ENCODE assay signal across 19 cellular contexts in the genomic region with DNA sequence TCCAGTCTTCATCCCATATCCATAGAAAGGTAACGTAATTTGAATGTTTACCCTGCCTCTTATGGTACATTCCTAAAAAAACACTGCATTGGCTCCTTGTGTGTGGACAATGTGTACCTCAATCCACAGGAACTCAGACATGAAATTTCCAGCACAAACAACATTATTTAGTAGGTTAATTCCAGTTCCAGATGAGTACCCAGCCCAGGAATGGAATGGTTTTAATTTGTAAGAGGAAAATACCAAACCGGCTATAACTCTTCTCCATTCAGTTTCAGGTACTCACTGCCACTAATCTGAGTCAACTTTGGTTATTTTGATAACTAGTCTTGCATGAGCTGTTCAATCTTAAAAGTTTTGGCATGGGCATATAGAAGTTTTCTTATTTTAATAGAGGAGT. TPM values are rescaled to one million over a fixed set of nuclear protein-coding genes. Genes with fewer than 3 reads are reported as not detected.
DNase-seq lines count a peak whose midpoint lies in the region; ATAC-seq and TF ChIP-seq lines count a peak whose summit lies in the region.
"Had no signal": no experiment of that assay in that cellular context is flagged by ENCODE, and none has a peak within 500 bp of the region (broad histone marks: within the 10 kb centered on the region; RNA-seq: fewer than 3 reads in every experiment).

No MANE protein-coding gene starts in this region.

- DNase-seq in IMR-90: peak; percentile 1
- DNase-seq in amniotic epithelial cell (ENCODE audit: low read depth): peak; percentile 42
- DNase-seq in epithelial cell of proximal tubule (ENCODE audit: low read depth): peak; percentile 20
- DNase-seq in GF-D8 (lab: John Stamatoyannopoulos, UW): no peak
- DNase-seq in upper lobe of left lung: no peak
- no peak for DNase-seq in NCI-H1048 (lab: John Stamatoyannopoulos, UW)
- DNase-seq: DMS79 treated with DMSO at 0.1 percent for 48 hours, KBM-7, MV-4-11, NCI-H1417, NCI-H187, NCI-H2227 treated with DMSO at 0.1 percent for 48 hours, NCI-H524 treated with DMSO at 0.1 percent for 48 hours had no signal

- no peak overlapping the region for H3K18ac ChIP-seq in IMR-90 (ENCODE audit: low read depth, low read length)

- H3K4ac ChIP-seq in IMR-90 (ENCODE audit: low read depth, low read length): no peak overlapping the region

- no TSS peak for BruUV-seq in IMR-90 (replicated peaks; lab: Mats Ljungman, UMichigan)

- TF ChIP-seq RAD21 in IMR-90 (IDR thresholded peaks at IDR 0.05; ENCODE audit: low read length): no peak

- no peak overlapping the region for H3K23ac ChIP-seq in IMR-90 (ENCODE audit: low read depth, low read length)

- CTCF ChIA-PET in IMR-90 (lab: Yijun Ruan, JAX): interaction anchor here (1.2 kb wide), 1 partner anchor 51 kb away, joined by 3 read pairs; no protein-coding TSS in a partner anchor

- no peak overlapping the region for H4K91ac ChIP-seq in IMR-90 (ENCODE audit: insufficient read depth, low read depth, low read length)

- TF ChIP-seq POLR2A in IMR-90 (IDR thresholded peaks at IDR 0.05; ENCODE audit: low read depth, low read length): no peak
- TF ChIP-seq POLR2A in upper lobe of left lung (IDR thresholded peaks at IDR 0.05): no peak

- dilution Hi-C loops in IMR-90 (cut with HindIII; ENCODE audit: low sequenced_read_pairs, unreplicated experiment): no loop called here

- H2AK9ac ChIP-seq in IMR-90 (replicated peaks; ENCODE audit: low read depth, low read length, poor library complexity): no peak overlapping the region

- no peak overlapping the region for H4K8ac ChIP-seq in IMR-90 (ENCODE audit: low read depth in 2 of 2, low read length in 2 of 2)

- H3K79me1 ChIP-seq in IMR-90 (ENCODE audit: low read depth in 1 of 2, low read length in 2 of 2): no peaks in the 10 kb centered on the region

- H2BK120ac ChIP-seq in IMR-90 (ENCODE audit: low read depth, low read length): no peak overlapping the region

- no peak overlapping the region for H3K56ac ChIP-seq in IMR-90 (ENCODE audit: extremely low read depth, insufficient read depth, low read length)

- intact Hi-C loops in IMR-90 (cut with micrococcal nuclease): no loop called here

- H2AFZ ChIP-seq in IMR-90 (replicated peaks; ENCODE audit: low read length, poor library complexity): no peak overlapping the region

- no peak overlapping the region for H2BK5ac ChIP-seq in IMR-90 (ENCODE audit: low read depth, low read length, poor library complexity, severe bottlenecking)

- no peaks in the 10 kb centered on the region for H4K20me1 ChIP-seq in IMR-90 (ENCODE audit: insufficient read depth, low read length)

- no peak overlapping the region for H3K14ac ChIP-seq in IMR-90 (replicated peaks; ENCODE audit: low read depth, low read length)

- in situ Hi-C loops in IMR-90 (cut with MboI; ENCODE audit: low sequenced_read_pairs): no loop called here

- TF ChIP-seq EP300 in upper lobe of left lung (IDR thresholded peaks at IDR 0.05): no peak

- no peaks in the 10 kb centered on the region for H3K9me1 ChIP-seq in IMR-90 (ENCODE audit: insufficient read depth, low read length)

- no peak overlapping the region for H2AK5ac ChIP-seq in IMR-90 (ENCODE audit: low read depth, low read length)

- H3K4me1 ChIP-seq in IMR-90 (ENCODE audit: control insufficient read depth, insufficient read depth, low read length) (no peaks in the 10 kb centered on the region), skeletal muscle satellite cell (ENCODE audit: control insufficient read depth, insufficient read depth, low read length) (peaks cover 24% of the 10 kb centered on the region), upper lobe of left lung (no peaks in the 10 kb centered on the region)

- POLR2A ChIA-PET in IMR-90 (lab: Charles Lee; ENCODE audit: unreplicated experiment): no interaction called here

- H3K9me3 ChIP-seq in IMR-90 (ENCODE audit: control insufficient read depth, insufficient read depth, low read length) (no peaks in the 10 kb centered on the region), skeletal muscle satellite cell (replicated peaks; ENCODE audit: low read length) (no peaks in the 10 kb centered on the region), upper lobe of left lung (no peaks in the 10 kb centered on the region)

- H4K5ac ChIP-seq in IMR-90 (ENCODE audit: low read depth, low read length): no peak overlapping the region

- H3K9ac ChIP-seq in IMR-90 (ENCODE audit: low read depth, low read length): no peak overlapping the region
- no peak overlapping the region for H3K9ac ChIP-seq in skeletal muscle satellite cell (ENCODE audit: low read depth, low read length)

- H3K27me3 ChIP-seq in IMR-90 (ENCODE audit: control insufficient read depth, insufficient read depth, low read length): no peaks in the 10 kb centered on the region
- H3K27me3 ChIP-seq in skeletal muscle satellite cell (ENCODE audit: control insufficient read depth, insufficient read depth, low read length): no peaks in the 10 kb centered on the region
- no peaks in the 10 kb centered on the region for H3K27me3 ChIP-seq in upper lobe of left lung

- no peak for ATAC-seq in IMR-90 (ENCODE audit: low read depth)
- no peak for ATAC-seq in upper lobe of left lung (ENCODE audit: low FRiP score in 2 of 2)
- ATAC-seq: Panc1, Right ventricle myocardium inferior had no signal

- H2BK15ac ChIP-seq in IMR-90 (ENCODE audit: low read depth, low read length): no peak overlapping the region

- H3K36me3 ChIP-seq in IMR-90 (ENCODE audit: control insufficient read depth, insufficient read depth, low read length) (no peaks in the 10 kb centered on the region), skeletal muscle satellite cell (ENCODE audit: insufficient read depth, low read length) (no peaks in the 10 kb centered on the region), upper lobe of left lung (no peaks in the 10 kb centered on the region)

- no peak overlapping the region for H3K4me2 ChIP-seq in IMR-90 (ENCODE audit: low read depth, low read length)
- H3K4me2 ChIP-seq in skeletal muscle satellite cell (ENCODE audit: low read length): peak overlapping the region; percentile 6

- H3K27ac ChIP-seq in IMR-90 (ENCODE audit: insufficient read depth, low read length) (no peak overlapping the region), upper lobe of left lung (no peak overlapping the region)
- H3K27ac ChIP-seq: C4-2B had no signal

- H3K4me3 ChIP-seq in IMR-90 (ENCODE audit: insufficient read depth, low read depth, low read length) (no peak overlapping the region), epithelial cell of proximal tubule (ENCODE audit: low read depth, low read length) (no peak overlapping the region), skeletal muscle satellite cell (ENCODE audit: low read length) (no peak overlapping the region), upper lobe of left lung (no peak overlapping the region)

- H2BK20ac ChIP-seq in IMR-90 (ENCODE audit: low read depth, low read length): no peak overlapping the region

- TF ChIP-seq CTCF in IMR-90 (conservative IDR thresholded peaks at IDR 0.05; ENCODE audit: low read depth, low read length) (no peak), epithelial cell of proximal tubule (conservative IDR thresholded peaks at IDR 0.05; ENCODE audit: low read depth, low read length) (no peak), upper lobe of left lung (IDR thresholded peaks at IDR 0.05) (no peak)

- WGBS in IMR-90 (ENCODE audit: extremely low coverage in 2 of 2, insufficient read length in 1 of 2), 2 experiments: no CpG with 5 or more reads among the region's 2 CpGs
- 79 to 80% methylated on average over 2 of the region's 2 CpGs for WGBS in upper lobe of left lung, 2 donors

TF ChIP-seq in IMR-90, 13 proteins besides CTCF, POLR2A, EP300 and RAD21 (continues in another document):
- TF ChIP-seq RCOR1 (IDR thresholded peaks at IDR 0.05; ENCODE audit: insufficient replicate concordance, low read length) (no peak), NFE2L2 (IDR thresholded peaks at IDR 0.05; ENCODE audit: low read depth, low read length) (no peak), MXI1 (IDR thresholded peaks at IDR 0.05; ENCODE audit: borderline replicate concordance, low read depth, low read length) (no peak), SMC3 (IDR thresholded peaks at IDR 0.05; ENCODE audit: low read depth, low read length) (no peak), RFX5 (IDR thresholded peaks at IDR 0.05; ENCODE audit: low read depth, low read length) (no peak), MAZ (IDR thresholded peaks at IDR 0.05; ENCODE audit: borderline replicate concordance, low read depth, low read length) (no peak), FOS (IDR thresholded peaks at IDR 0.05; ENCODE audit: low read depth, low read length) (no peak), CHD1 (IDR thresholded peaks at IDR 0.05; ENCODE audit: low read depth, low read length) (no peak)
- TF ChIP-seq, protein P1, sequence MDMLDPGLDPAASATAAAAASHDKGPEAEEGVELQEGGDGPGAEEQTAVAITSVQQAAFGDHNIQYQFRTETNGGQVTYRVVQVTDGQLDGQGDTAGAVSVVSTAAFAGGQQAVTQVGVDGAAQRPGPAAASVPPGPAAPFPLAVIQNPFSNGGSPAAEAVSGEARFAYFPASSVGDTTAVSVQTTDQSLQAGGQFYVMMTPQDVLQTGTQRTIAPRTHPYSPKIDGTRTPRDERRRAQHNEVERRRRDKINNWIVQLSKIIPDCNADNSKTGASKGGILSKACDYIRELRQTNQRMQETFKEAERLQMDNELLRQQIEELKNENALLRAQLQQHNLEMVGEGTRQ (IDR thresholded peaks at IDR 0.05; ENCODE audit: low read depth, low read length): no peak

RNA-seq across cellular contexts. Expression of a gene that starts 39.0 kb away (rescaled TPM):
- total RNA-seq in IMR-90 (2012; rRNA removed): 48.9 and 53.6 TPM in 2 replicates
- 99.0 and 121 TPM in 2 replicates for polyA plus RNA-seq in IMR-90 (2012; rRNA removed)
- polyA plus RNA-seq in IMR-90 (2012; cell fraction: cytosol; rRNA removed): 55.1 and 97.0 TPM in 2 replicates
- polyA plus RNA-seq in IMR-90 (2012; cell fraction: nucleus; rRNA removed; ENCODE audit: low replicate concordance): 41.5 and 59.6 TPM in 2 replicates
- total RNA-seq in epithelial cell of proximal tubule: 144 and 162 TPM in 2 replicates
- total RNA-seq in skeletal muscle satellite cell (2012; rRNA removed): 246 and 739 TPM in 2 replicates
- total RNA-seq in upper lobe of left lung: 1 to 10 TPM in 4 of 6 donors, not detected in 2; 1.8 to 7.6 (median 3.9) TPM

RNA-seq across cellular contexts. Expression of a gene that starts 54.8 kb away (rescaled TPM):
- not detected in 2 replicates for total RNA-seq in IMR-90 (2012; rRNA removed)
- polyA plus RNA-seq in IMR-90 (2012; rRNA removed): not detected in 2 replicates
- polyA plus RNA-seq in IMR-90 (2012; cell fraction: cytosol; rRNA removed): not detected in 2 replicates
- polyA plus RNA-seq in IMR-90 (2012; cell fraction: nucleus; rRNA removed; ENCODE audit: low replicate concordance): not detected in 2 replicates
- not detected in 2 replicates for total RNA-seq in epithelial cell of proximal tubule
- total RNA-seq in skeletal muscle satellite cell (2012; rRNA removed): not detected in 2 replicates
- not detected for total RNA-seq in upper lobe of left lung
- total RNA-seq: A673, Right ventricle myocardium inferior, SK-MEL-5 had no signal

Comparison
In these comparisons a context has a peak if more than half of its experiments do, and no peak if none do; other contexts are left out.
1. DNase-seq: peak in IMR-90 (single experiment), amniotic epithelial cell (single experiment) and epithelial cell of proximal tubule (single experiment); none in GF-D8 (single experiment), upper lobe of left lung (0 of 2) and NCI-H1048 (single experiment).